In the genomic region with DNA sequence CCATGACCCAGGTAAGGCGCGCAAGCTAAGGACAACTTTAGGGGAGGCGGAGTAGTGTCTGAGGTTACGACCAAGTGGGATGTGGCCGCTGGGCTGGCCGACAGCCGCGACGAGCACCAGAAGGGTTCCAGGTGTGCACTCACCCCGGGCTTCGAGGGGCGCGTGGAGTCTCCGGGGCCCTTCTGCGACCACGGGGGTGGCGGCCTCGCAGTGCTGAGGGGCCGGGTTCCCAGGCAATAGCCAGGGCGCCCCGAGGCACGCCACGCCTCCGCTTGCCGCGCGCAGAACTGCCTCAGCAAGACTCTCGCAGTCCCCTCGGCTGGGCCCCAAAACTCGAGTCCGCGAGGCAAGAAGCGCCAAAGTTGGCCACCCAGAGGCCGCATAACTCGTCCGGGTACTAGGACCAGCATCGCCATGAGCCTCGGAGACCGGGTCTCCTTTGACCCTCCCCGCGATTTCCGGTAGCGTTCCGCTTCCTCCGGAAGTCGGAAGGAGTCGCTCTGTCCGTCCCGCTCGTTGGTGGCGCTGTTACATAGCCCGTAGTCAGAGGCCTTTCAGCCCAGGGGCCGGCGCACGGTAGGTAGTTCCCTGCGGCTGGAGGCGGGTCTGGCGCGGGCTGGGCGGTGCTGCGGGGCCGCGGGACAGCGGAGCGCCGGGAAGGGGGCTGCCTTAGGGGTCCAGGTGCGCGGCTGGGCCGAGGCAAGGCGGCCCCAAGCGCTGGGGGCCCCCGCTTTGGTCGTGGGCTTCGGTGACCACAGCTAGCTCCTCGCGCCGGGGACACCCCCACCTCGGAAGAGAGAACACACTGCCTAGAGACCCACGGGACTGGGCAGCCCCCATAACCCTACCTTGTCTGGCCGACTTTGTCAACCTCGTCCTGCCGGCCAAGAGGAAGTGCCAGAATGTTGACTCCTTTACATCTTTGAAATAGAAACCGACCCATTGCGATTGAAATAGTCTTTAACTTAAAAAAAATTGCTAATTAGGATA, we compare ENCODE assay signal across 1 cellular context.
A peak's percentile ranks its signal among the peaks of the same experiment; 100 is the strongest.
TF ChIP-seq lines count a peak whose summit lies in the region.

A gene with protein sequence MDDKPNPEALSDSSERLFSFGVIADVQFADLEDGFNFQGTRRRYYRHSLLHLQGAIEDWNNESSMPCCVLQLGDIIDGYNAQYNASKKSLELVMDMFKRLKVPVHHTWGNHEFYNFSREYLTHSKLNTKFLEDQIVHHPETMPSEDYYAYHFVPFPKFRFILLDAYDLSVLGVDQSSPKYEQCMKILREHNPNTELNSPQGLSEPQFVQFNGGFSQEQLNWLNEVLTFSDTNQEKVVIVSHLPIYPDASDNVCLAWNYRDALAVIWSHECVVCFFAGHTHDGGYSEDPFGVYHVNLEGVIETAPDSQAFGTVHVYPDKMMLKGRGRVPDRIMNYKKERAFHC (plus strand): TSS at position 503 of the 990 bp plus-strand sequence. CDS start 7,333 bp downstream, outside the sequence.
A gene (minus strand): TSS at position 442 of the 990 bp plus-strand sequence. CDS start 26 bp downstream, at position 416.

TF ChIP-seq in HepG2, 621 proteins besides CTCF, POLR2A, EP300 and RAD21 (continued from another document and continues in another):
- no peak for TF ChIP-seq MBD4 (IDR thresholded peaks at IDR 0.05; ENCODE audit: borderline replicate concordance, low read length)
- no peak for TF ChIP-seq POLR2AphosphoS2 (IDR thresholded peaks at IDR 0.05; ENCODE audit: low read depth, low read length)
- no peak for TF ChIP-seq ZNF460 (CRISPR knock-in tag; IDR thresholded peaks at IDR 0.05; ENCODE audit: borderline replicate concordance)
- TF ChIP-seq TBL1XR1 (IDR thresholded peaks at IDR 0.05; ENCODE audit: borderline replicate concordance, low read length, partially characterized antibody) = peak; percentile 39
- no peak for TF ChIP-seq ZNF672 (CRISPR knock-in tag; IDR thresholded peaks at IDR 0.05)
- no peak; the same call in 1 of the 2 replicates for TF ChIP-seq ZNF546 (CRISPR knock-in tag; conservative IDR thresholded peaks at IDR 0.05)
- TF ChIP-seq, protein P1, sequence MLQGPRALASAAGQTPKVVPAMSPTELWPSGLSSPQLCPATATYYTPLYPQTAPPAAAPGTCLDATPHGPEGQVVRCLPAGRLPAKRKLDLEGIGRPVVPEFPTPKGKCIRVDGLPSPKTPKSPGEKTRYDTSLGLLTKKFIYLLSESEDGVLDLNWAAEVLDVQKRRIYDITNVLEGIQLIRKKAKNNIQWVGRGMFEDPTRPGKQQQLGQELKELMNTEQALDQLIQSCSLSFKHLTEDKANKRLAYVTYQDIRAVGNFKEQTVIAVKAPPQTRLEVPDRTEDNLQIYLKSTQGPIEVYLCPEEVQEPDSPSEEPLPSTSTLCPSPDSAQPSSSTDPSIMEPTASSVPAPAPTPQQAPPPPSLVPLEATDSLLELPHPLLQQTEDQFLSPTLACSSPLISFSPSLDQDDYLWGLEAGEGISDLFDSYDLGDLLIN (CRISPR knock-in tag; IDR thresholded peaks at IDR 0.05; ENCODE audit: borderline replicate concordance) = no peak
- no peak for TF ChIP-seq RFX3 (CRISPR knock-in tag; IDR thresholded peaks at IDR 0.05)
- TF ChIP-seq GPN1 (CRISPR knock-in tag; IDR thresholded peaks at IDR 0.05; ENCODE audit: borderline replicate concordance) = no peak
- peak; percentile 35; the same call in 1 of the 2 replicates for TF ChIP-seq BCL6 (CRISPR knock-in tag; IDR thresholded peaks at IDR 0.05)
- TF ChIP-seq ZNF496 (CRISPR knock-in tag; IDR thresholded peaks at IDR 0.05; ENCODE audit: insufficient replicate concordance) = no peak
- peak; percentile 75; the same call in 1 of the 2 replicates for TF ChIP-seq ZNF552 (CRISPR knock-in tag; IDR thresholded peaks at IDR 0.05; ENCODE audit: borderline replicate concordance)
- peak; percentile 97 for TF ChIP-seq PHF20 (CRISPR knock-in tag; IDR thresholded peaks at IDR 0.05)
- no peak for TF ChIP-seq FOXK2 (IDR thresholded peaks at IDR 0.05)
- peak; percentile 71; the same call in 1 of the 2 replicates for TF ChIP-seq TP53 (CRISPR knock-in tag; conservative IDR thresholded peaks at IDR 0.05)
- TF ChIP-seq ZNF775 (CRISPR knock-in tag; IDR thresholded peaks at IDR 0.05; ENCODE audit: borderline replicate concordance) = no peak
- TF ChIP-seq ZNF792 (CRISPR knock-in tag; IDR thresholded peaks at IDR 0.05) = peak; percentile 91
- 0 out of 2 replicates have a peak, but pooled peaks have one; percentile 25 for TF ChIP-seq STAG1 (CRISPR knock-in tag; IDR thresholded peaks at IDR 0.05)
- no peak for TF ChIP-seq ZC3H13 (CRISPR knock-in tag; IDR thresholded peaks at IDR 0.05)
- no peak; the same call in 1 of the 2 replicates for TF ChIP-seq MIXL1 (CRISPR knock-in tag; IDR thresholded peaks at IDR 0.05)
- peak; percentile 65; the same call in 1 of the 2 replicates for TF ChIP-seq KDM4B (CRISPR knock-in tag; IDR thresholded peaks at IDR 0.05)
- TF ChIP-seq KLF9 (CRISPR knock-in tag; IDR thresholded peaks at IDR 0.05; ENCODE audit: low read depth) = no peak
- peak; percentile 78 for TF ChIP-seq FOXC1 (CRISPR knock-in tag; IDR thresholded peaks at IDR 0.05; ENCODE audit: borderline replicate concordance)
- no peak for TF ChIP-seq SCMH1 (CRISPR knock-in tag; IDR thresholded peaks at IDR 0.05; ENCODE audit: borderline replicate concordance)
- 0 out of 2 replicates have a peak, but pooled peaks have one; percentile 69 for TF ChIP-seq MEIS2 (CRISPR knock-in tag; IDR thresholded peaks at IDR 0.05)
- TF ChIP-seq ZNF317 (CRISPR knock-in tag; IDR thresholded peaks at IDR 0.05) = 0 out of 2 replicates have a peak, but pooled peaks have one; percentile 48
- TF ChIP-seq BORCS8-MEF2B (CRISPR knock-in tag; IDR thresholded peaks at IDR 0.05) = peak; percentile 70
- TF ChIP-seq HNRNPUL1 (IDR thresholded peaks at IDR 0.05; ENCODE audit: low read depth, low read length) = no peak
- peak; percentile 61; the same call in 1 of the 2 replicates for TF ChIP-seq KLF12 (CRISPR knock-in tag; IDR thresholded peaks at IDR 0.05; ENCODE audit: borderline replicate concordance)
- TF ChIP-seq, protein P2, sequence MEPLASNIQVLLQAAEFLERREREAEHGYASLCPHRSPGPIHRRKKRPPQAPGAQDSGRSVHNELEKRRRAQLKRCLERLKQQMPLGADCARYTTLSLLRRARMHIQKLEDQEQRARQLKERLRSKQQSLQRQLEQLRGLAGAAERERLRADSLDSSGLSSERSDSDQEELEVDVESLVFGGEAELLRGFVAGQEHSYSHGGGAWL (CRISPR knock-in tag; IDR thresholded peaks at IDR 0.05) = no peak
- TF ChIP-seq, protein P3, sequence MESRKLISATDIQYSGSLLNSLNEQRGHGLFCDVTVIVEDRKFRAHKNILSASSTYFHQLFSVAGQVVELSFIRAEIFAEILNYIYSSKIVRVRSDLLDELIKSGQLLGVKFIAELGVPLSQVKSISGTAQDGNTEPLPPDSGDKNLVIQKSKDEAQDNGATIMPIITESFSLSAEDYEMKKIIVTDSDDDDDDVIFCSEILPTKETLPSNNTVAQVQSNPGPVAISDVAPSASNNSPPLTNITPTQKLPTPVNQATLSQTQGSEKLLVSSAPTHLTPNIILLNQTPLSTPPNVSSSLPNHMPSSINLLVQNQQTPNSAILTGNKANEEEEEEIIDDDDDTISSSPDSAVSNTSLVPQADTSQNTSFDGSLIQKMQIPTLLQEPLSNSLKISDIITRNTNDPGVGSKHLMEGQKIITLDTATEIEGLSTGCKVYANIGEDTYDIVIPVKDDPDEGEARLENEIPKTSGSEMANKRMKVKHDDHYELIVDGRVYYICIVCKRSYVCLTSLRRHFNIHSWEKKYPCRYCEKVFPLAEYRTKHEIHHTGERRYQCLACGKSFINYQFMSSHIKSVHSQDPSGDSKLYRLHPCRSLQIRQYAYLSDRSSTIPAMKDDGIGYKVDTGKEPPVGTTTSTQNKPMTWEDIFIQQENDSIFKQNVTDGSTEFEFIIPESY (CRISPR knock-in tag; IDR thresholded peaks at IDR 0.05) = peak; percentile 21; the same call in 1 of the 2 replicates
- TF ChIP-seq, protein P4, sequence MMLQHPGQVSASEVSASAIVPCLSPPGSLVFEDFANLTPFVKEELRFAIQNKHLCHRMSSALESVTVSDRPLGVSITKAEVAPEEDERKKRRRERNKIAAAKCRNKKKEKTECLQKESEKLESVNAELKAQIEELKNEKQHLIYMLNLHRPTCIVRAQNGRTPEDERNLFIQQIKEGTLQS (CRISPR knock-in tag; IDR thresholded peaks at IDR 0.05) = peak; percentile 51; the same call in 1 of the 2 replicates
- TF ChIP-seq PHF21A (CRISPR knock-in tag; IDR thresholded peaks at IDR 0.05) = peak; percentile 90
- TF ChIP-seq KAT7 (CRISPR knock-in tag; IDR thresholded peaks at IDR 0.05; ENCODE audit: borderline replicate concordance) = peak; percentile 77; the same call in 1 of the 2 replicates
- TF ChIP-seq, protein P5, sequence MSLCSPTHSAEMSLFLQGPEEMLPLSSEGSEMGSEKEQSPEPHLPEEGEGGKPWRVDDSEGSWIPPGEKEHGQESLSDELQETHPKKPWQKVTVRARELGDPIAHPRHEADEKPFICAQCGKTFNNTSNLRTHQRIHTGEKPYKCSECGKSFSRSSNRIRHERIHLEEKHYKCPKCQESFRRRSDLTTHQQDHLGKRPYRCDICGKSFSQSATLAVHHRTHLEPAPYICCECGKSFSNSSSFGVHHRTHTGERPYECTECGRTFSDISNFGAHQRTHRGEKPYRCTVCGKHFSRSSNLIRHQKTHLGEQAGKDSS (CRISPR knock-in tag; IDR thresholded peaks at IDR 0.05; ENCODE audit: borderline replicate concordance, low read depth) = peak; percentile 88
- no peak for TF ChIP-seq ZC3H4 (CRISPR knock-in tag; IDR thresholded peaks at IDR 0.05; ENCODE audit: borderline replicate concordance)
- TF ChIP-seq ARNT (IDR thresholded peaks at IDR 0.05) = no peak
- TF ChIP-seq TBP (CRISPR knock-in tag; IDR thresholded peaks at IDR 0.05) = 0 out of 2 replicates have a peak, but pooled peaks have one; percentile 74
- TF ChIP-seq ZNF30 (CRISPR knock-in tag; IDR thresholded peaks at IDR 0.05) = no peak
- TF ChIP-seq ZNF773 (CRISPR knock-in tag; IDR thresholded peaks at IDR 0.05; ENCODE audit: borderline replicate concordance) = 0 out of 2 replicates have a peak, but pooled peaks have one; percentile 86
- TF ChIP-seq, protein P6, sequence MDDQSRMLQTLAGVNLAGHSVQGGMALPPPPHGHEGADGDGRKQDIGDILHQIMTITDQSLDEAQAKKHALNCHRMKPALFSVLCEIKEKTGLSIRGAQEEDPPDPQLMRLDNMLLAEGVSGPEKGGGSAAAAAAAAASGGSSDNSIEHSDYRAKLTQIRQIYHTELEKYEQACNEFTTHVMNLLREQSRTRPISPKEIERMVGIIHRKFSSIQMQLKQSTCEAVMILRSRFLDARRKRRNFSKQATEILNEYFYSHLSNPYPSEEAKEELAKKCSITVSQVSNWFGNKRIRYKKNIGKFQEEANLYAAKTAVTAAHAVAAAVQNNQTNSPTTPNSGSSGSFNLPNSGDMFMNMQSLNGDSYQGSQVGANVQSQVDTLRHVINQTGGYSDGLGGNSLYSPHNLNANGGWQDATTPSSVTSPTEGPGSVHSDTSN (CRISPR knock-in tag; IDR thresholded peaks at IDR 0.05; ENCODE audit: borderline replicate concordance) = peak; percentile 76; the same call in 1 of the 2 replicates
- no peak for TF ChIP-seq ZNF878 (CRISPR knock-in tag; IDR thresholded peaks at IDR 0.05)
- peak; percentile 80; the same call in 1 of the 2 replicates for TF ChIP-seq ZFP37 (CRISPR knock-in tag; IDR thresholded peaks at IDR 0.05; ENCODE audit: borderline replicate concordance)
- TF ChIP-seq, protein P7, sequence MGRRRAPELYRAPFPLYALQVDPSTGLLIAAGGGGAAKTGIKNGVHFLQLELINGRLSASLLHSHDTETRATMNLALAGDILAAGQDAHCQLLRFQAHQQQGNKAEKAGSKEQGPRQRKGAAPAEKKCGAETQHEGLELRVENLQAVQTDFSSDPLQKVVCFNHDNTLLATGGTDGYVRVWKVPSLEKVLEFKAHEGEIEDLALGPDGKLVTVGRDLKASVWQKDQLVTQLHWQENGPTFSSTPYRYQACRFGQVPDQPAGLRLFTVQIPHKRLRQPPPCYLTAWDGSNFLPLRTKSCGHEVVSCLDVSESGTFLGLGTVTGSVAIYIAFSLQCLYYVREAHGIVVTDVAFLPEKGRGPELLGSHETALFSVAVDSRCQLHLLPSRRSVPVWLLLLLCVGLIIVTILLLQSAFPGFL (CRISPR knock-in tag; IDR thresholded peaks at IDR 0.05) = 0 out of 2 replicates have a peak, but pooled peaks have one; percentile 53
- TF ChIP-seq, protein P8, sequence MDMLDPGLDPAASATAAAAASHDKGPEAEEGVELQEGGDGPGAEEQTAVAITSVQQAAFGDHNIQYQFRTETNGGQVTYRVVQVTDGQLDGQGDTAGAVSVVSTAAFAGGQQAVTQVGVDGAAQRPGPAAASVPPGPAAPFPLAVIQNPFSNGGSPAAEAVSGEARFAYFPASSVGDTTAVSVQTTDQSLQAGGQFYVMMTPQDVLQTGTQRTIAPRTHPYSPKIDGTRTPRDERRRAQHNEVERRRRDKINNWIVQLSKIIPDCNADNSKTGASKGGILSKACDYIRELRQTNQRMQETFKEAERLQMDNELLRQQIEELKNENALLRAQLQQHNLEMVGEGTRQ (IDR thresholded peaks at IDR 0.05; ENCODE audit: low read depth, low read length) = no peak
- TF ChIP-seq, protein P8 (CRISPR knock-in tag; IDR thresholded peaks at IDR 0.05; ENCODE audit: borderline replicate concordance) = no peak
- no peak for TF ChIP-seq KDM1A (CRISPR knock-in tag; IDR thresholded peaks at IDR 0.05)
- no peak for TF ChIP-seq BHLHE40 (IDR thresholded peaks at IDR 0.05; ENCODE audit: low read length)
- TF ChIP-seq, protein P9, sequence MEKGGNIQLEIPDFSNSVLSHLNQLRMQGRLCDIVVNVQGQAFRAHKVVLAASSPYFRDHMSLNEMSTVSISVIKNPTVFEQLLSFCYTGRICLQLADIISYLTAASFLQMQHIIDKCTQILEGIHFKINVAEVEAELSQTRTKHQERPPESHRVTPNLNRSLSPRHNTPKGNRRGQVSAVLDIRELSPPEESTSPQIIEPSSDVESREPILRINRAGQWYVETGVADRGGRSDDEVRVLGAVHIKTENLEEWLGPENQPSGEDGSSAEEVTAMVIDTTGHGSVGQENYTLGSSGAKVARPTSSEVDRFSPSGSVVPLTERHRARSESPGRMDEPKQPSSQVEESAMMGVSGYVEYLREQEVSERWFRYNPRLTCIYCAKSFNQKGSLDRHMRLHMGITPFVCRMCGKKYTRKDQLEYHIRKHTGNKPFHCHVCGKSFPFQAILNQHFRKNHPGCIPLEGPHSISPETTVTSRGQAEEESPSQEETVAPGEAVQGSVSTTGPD (CRISPR knock-in tag; IDR thresholded peaks at IDR 0.05) = no peak
- TF ChIP-seq KDM5A (IDR thresholded peaks at IDR 0.05; ENCODE audit: borderline replicate concordance, low read length) = peak; percentile 88
- TF ChIP-seq TBX2 (CRISPR knock-in tag; IDR thresholded peaks at IDR 0.05; ENCODE audit: borderline replicate concordance) = peak; percentile 84
